In the genomic region with DNA sequence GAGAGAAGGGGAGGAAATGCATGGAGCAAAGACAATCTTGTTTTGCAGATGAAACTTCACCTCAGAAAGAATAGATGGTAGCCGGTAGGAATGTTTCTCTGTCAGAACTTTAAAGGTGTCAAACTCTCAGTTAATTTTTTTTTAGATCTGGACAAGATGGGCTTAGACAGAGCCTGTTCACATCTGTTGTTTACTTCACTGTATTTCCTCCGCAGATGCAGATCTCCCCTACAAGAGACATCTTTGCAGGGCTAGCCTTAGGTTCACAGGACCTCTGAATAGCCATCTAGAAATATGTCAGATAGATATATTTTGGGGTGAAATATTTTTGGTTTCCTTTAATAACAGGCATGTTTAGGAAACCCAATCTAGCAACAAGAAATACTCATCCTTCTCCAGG, we compare ENCODE assay signal across 36 cellular contexts. TPM values are rescaled to one million over a fixed set of nuclear protein-coding genes. Genes with fewer than 3 reads are reported as not detected.
"Had no signal": no experiment of that assay in that cellular context is flagged by ENCODE, and none has a peak within 500 bp of the region (broad histone marks: within the 10 kb centered on the region; RNA-seq: fewer than 3 reads in every experiment).

No MANE protein-coding gene starts in this region.

- H3K36me3 ChIP-seq: brain microvascular endothelial cell, Peyer's patch, SJSA1 had no signal

- H3K4me3 Mint-ChIP-seq: activated CD4-positive, alpha-beta T cell treated with anti-CD3 and anti-CD28 coated beads for 36 hours; activated CD4-positive, alpha-beta T cell treated with anti-CD3 and anti-CD28 coated beads, Interleukin-2, amount 10 ng/mL, durations not matched to agents 7 days and 5 days; activated CD8-positive, alpha-beta T cell treated with anti-CD3 and anti-CD28 coated beads, Interleukin-2, amount 10 ng/mL, durations not matched to agents 7 days and 5 days; activated naive CD4-positive, alpha-beta T cell treated with anti-CD3 and anti-CD28 coated beads for 36 hours; activated naive CD8-positive, alpha-beta T cell treated with anti-CD3 and anti-CD28 coated beads for 36 hours; activated T-helper 1 cell treated with anti-CD3 and anti-CD28 coated beads, Interleukin-12 subunit alpha, Interleukin-12 subunit beta, Interleukin-2, Interleukin-4 antibody, amounts not matched to agents 30 ng/mL and 10 ng/mL and 1 ng/mL, durations not matched to agents 14 hours and 24 hours and 36 hours; T-helper 1 cell treated with Interleukin-12 subunit alpha and Interleukin-12 subunit beta and Interleukin-4 antibody, amounts not matched to agents 30 μg/mL and 1 μg/mL, for 36 hours; T-helper 2 cell treated with Interferon-gamma antibody and Interleukin-4, amounts not matched to agents 5 μg/mL and 100 μg/mL, for 36 hours; WTC11 had no signal

- H3K4me1 Mint-ChIP-seq: WTC11 had no signal

- H3K9me3 ChIP-seq: Peyer's patch, SJSA1 had no signal

- H3K27ac ChIP-seq: brain microvascular endothelial cell, Peyer's patch, SJSA1 had no signal

- H3K27me3 ChIP-seq: brain microvascular endothelial cell, Peyer's patch had no signal

- DNase-seq: activated CD4-positive, alpha-beta T cell treated with anti-CD3 and anti-CD28 coated beads for 36 hours; activated CD4-positive, alpha-beta T cell treated with anti-CD3 and anti-CD28 coated beads, Interleukin-2, amount 10 ng/mL, durations not matched to agents 7 days and 5 days; activated CD4-positive, alpha-beta T cell treated with anti-CD3 and anti-CD28 coated beads, Interleukin-2, amount 50 U/mL, for 48 hours; activated gamma-delta T cell treated with Interleukin-2 at 50 U/mL for 16 hours; activated naive CD4-positive, alpha-beta T cell treated with anti-CD3 and anti-CD28 coated beads for 36 hours; activated naive CD8-positive, alpha-beta T cell treated with anti-CD3 and anti-CD28 coated beads for 36 hours; activated T-cell treated with anti-CD3 and anti-CD28 coated beads, Interleukin-2, amount 50 U/mL, for 4 hours; amniotic stem cell; aorta; brain microvascular endothelial cell; central memory CD4-positive, alpha-beta T cell; Karpas-422; NCI-H1048; NCI-H1105 treated with DMSO at 0.1 percent for 48 hours; NCI-H1436; NCI-H1694 treated with DMSO at 0.1 percent for 48 hours; NCI-H2029; NCI-H2227 treated with DMSO at 0.1 percent for 48 hours; NCI-H446; NCI-H510A treated with DMSO at 0.1 percent for 48 hours; NCI-H526 treated with DMSO at 0.1 percent for 48 hours; NCI-H774; PC-3; Peyer's patch; RPMI8226; SHP77 treated with DMSO at 0.1 percent for 48 hours; SK-N-SH had no signal

- H3K4me3 ChIP-seq: Peyer's patch, SJSA1 had no signal

- H3K4me1 ChIP-seq: SJSA1 had no signal

- H3K27me3 Mint-ChIP-seq: activated naive CD8-positive, alpha-beta T cell treated with anti-CD3 and anti-CD28 coated beads for 36 hours had no signal

- ATAC-seq: activated CD4-positive, alpha-beta T cell treated with anti-CD3 and anti-CD28 coated beads for 36 hours; activated CD4-positive, CD25-positive, alpha-beta regulatory T cell treated with anti-CD3 and anti-CD28 coated beads, Interleukin-2, amount 50 U/mL, for 24 hours; activated CD8-positive, alpha-beta T cell treated with anti-CD3 and anti-CD28 coated beads, Interleukin-2, amount 10 ng/mL, durations not matched to agents 7 days and 5 days; activated T-cell treated with anti-CD3 and anti-CD28 coated beads, Interleukin-2, amount 50 U/mL, for 4 hours; PC-3; WTC11 had no signal

- FAIRE-seq: colon had no signal

- H3K27ac Mint-ChIP-seq: activated CD4-positive, alpha-beta T cell treated with anti-CD3 and anti-CD28 coated beads for 36 hours; activated CD4-positive, alpha-beta T cell treated with anti-CD3 and anti-CD28 coated beads, Interleukin-2, amount 10 ng/mL, durations not matched to agents 7 days and 5 days; activated CD8-positive, alpha-beta T cell treated with anti-CD3 and anti-CD28 coated beads, Interleukin-2, amount 10 ng/mL, durations not matched to agents 7 days and 5 days; activated naive CD4-positive, alpha-beta T cell treated with anti-CD3 and anti-CD28 coated beads for 36 hours; activated naive CD8-positive, alpha-beta T cell treated with anti-CD3 and anti-CD28 coated beads for 36 hours; activated T-helper 1 cell treated with anti-CD3 and anti-CD28 coated beads, Interleukin-12 subunit alpha, Interleukin-12 subunit beta, Interleukin-2, Interleukin-4 antibody, amounts not matched to agents 30 ng/mL and 10 ng/mL and 1 ng/mL, durations not matched to agents 14 hours and 24 hours and 36 hours; T-helper 1 cell treated with Interleukin-12 subunit alpha and Interleukin-12 subunit beta and Interleukin-4 antibody, amounts not matched to agents 30 μg/mL and 1 μg/mL, for 36 hours; T-helper 2 cell treated with Interferon-gamma antibody and Interleukin-4, amounts not matched to agents 5 μg/mL and 100 μg/mL, for 36 hours; WTC11 had no signal

RNA-seq across cellular contexts. Expression of a gene that starts 12.1 kb away (rescaled TPM):
- total RNA-seq: MCF 10A, PC-3, SJSA1, WTC11 had no signal
- polyA plus RNA-seq: SK-N-SH had no signal
